1 cellular context compared by ENCODE assay signal in the genomic region with DNA sequence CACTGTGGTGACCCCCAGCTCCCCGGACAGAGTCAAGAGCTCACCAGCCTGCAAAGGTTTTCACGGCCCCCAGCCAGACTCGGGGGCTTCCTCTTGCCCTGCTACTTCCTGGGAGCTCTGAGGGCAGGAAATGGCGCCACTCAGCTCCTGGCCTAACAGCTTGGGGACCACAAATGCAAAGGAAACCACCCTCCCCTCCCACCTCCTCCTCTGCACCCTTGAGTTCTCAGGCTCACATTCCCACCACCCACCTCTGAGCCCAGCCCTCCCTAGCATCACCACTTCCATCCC.
TF ChIP-seq lines count a peak whose summit lies in the region.

No MANE protein-coding gene starts in this region.

TF ChIP-seq in K562, 482 proteins besides CTCF, POLR2A, EP300 and RAD21 (continued from another document):
- TF ChIP-seq, protein P1, sequence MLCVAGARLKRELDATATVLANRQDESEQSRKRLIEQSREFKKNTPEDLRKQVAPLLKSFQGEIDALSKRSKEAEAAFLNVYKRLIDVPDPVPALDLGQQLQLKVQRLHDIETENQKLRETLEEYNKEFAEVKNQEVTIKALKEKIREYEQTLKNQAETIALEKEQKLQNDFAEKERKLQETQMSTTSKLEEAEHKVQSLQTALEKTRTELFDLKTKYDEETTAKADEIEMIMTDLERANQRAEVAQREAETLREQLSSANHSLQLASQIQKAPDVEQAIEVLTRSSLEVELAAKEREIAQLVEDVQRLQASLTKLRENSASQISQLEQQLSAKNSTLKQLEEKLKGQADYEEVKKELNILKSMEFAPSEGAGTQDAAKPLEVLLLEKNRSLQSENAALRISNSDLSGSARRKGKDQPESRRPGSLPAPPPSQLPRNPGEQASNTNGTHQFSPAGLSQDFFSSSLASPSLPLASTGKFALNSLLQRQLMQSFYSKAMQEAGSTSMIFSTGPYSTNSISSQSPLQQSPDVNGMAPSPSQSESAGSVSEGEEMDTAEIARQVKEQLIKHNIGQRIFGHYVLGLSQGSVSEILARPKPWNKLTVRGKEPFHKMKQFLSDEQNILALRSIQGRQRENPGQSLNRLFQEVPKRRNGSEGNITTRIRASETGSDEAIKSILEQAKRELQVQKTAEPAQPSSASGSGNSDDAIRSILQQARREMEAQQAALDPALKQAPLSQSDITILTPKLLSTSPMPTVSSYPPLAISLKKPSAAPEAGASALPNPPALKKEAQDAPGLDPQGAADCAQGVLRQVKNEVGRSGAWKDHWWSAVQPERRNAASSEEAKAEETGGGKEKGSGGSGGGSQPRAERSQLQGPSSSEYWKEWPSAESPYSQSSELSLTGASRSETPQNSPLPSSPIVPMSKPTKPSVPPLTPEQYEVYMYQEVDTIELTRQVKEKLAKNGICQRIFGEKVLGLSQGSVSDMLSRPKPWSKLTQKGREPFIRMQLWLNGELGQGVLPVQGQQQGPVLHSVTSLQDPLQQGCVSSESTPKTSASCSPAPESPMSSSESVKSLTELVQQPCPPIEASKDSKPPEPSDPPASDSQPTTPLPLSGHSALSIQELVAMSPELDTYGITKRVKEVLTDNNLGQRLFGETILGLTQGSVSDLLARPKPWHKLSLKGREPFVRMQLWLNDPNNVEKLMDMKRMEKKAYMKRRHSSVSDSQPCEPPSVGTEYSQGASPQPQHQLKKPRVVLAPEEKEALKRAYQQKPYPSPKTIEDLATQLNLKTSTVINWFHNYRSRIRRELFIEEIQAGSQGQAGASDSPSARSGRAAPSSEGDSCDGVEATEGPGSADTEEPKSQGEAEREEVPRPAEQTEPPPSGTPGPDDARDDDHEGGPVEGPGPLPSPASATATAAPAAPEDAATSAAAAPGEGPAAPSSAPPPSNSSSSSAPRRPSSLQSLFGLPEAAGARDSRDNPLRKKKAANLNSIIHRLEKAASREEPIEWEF (CRISPR knock-in tag; IDR thresholded peaks at IDR 0.05), result no peak
- TF ChIP-seq CBFA2T2 (conservative IDR thresholded peaks at IDR 0.05) (no peak), GABPB1 (CRISPR knock-in tag; IDR thresholded peaks at IDR 0.05) (0 out of 2 replicates have a peak, but pooled peaks have one; percentile 22), CBFB (CRISPR knock-in tag; IDR thresholded peaks at IDR 0.05) (no peak), OTX1 (CRISPR knock-in tag; IDR thresholded peaks at IDR 0.05) (0 out of 2 replicates have a peak, but pooled peaks have one; percentile 8), ZBTB26 (CRISPR knock-in tag; IDR thresholded peaks at IDR 0.05) (peak; percentile 27; the same call in 1 of the 2 replicates), ZBTB9 (CRISPR knock-in tag; IDR thresholded peaks at IDR 0.05) (0 out of 2 replicates have a peak, but pooled peaks have one; percentile 34), ZKSCAN8 (CRISPR knock-in tag; IDR thresholded peaks at IDR 0.05) (no peak), NFATC3 (IDR thresholded peaks at IDR 0.05) (no peak), ZNF318 (IDR thresholded peaks at IDR 0.05; ENCODE audit: borderline replicate concordance in 1 of 2, low read depth in 1 of 2) (no peak), ZFP36 (IDR thresholded peaks at IDR 0.05; ENCODE audit: low read depth, low read length, partially characterized antibody) (no peak), ZKSCAN1 (IDR thresholded peaks at IDR 0.05; ENCODE audit: low read depth, low read length) (no peak), RHOXF2B (CRISPR knock-in tag; conservative IDR thresholded peaks at IDR 0.05) (no peak)
- TF ChIP-seq, protein P2, sequence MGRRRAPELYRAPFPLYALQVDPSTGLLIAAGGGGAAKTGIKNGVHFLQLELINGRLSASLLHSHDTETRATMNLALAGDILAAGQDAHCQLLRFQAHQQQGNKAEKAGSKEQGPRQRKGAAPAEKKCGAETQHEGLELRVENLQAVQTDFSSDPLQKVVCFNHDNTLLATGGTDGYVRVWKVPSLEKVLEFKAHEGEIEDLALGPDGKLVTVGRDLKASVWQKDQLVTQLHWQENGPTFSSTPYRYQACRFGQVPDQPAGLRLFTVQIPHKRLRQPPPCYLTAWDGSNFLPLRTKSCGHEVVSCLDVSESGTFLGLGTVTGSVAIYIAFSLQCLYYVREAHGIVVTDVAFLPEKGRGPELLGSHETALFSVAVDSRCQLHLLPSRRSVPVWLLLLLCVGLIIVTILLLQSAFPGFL (CRISPR knock-in tag; IDR thresholded peaks at IDR 0.05), result no peak
- TF ChIP-seq, protein P3, sequence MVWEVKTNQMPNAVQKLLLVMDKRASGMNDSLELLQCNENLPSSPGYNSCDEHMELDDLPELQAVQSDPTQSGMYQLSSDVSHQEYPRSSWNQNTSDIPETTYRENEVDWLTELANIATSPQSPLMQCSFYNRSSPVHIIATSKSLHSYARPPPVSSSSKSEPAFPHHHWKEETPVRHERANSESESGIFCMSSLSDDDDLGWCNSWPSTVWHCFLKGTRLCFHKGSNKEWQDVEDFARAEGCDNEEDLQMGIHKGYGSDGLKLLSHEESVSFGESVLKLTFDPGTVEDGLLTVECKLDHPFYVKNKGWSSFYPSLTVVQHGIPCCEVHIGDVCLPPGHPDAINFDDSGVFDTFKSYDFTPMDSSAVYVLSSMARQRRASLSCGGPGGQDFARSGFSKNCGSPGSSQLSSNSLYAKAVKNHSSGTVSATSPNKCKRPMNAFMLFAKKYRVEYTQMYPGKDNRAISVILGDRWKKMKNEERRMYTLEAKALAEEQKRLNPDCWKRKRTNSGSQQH (CRISPR knock-in tag; IDR thresholded peaks at IDR 0.05), result peak; percentile 76
- TF ChIP-seq, protein P4, sequence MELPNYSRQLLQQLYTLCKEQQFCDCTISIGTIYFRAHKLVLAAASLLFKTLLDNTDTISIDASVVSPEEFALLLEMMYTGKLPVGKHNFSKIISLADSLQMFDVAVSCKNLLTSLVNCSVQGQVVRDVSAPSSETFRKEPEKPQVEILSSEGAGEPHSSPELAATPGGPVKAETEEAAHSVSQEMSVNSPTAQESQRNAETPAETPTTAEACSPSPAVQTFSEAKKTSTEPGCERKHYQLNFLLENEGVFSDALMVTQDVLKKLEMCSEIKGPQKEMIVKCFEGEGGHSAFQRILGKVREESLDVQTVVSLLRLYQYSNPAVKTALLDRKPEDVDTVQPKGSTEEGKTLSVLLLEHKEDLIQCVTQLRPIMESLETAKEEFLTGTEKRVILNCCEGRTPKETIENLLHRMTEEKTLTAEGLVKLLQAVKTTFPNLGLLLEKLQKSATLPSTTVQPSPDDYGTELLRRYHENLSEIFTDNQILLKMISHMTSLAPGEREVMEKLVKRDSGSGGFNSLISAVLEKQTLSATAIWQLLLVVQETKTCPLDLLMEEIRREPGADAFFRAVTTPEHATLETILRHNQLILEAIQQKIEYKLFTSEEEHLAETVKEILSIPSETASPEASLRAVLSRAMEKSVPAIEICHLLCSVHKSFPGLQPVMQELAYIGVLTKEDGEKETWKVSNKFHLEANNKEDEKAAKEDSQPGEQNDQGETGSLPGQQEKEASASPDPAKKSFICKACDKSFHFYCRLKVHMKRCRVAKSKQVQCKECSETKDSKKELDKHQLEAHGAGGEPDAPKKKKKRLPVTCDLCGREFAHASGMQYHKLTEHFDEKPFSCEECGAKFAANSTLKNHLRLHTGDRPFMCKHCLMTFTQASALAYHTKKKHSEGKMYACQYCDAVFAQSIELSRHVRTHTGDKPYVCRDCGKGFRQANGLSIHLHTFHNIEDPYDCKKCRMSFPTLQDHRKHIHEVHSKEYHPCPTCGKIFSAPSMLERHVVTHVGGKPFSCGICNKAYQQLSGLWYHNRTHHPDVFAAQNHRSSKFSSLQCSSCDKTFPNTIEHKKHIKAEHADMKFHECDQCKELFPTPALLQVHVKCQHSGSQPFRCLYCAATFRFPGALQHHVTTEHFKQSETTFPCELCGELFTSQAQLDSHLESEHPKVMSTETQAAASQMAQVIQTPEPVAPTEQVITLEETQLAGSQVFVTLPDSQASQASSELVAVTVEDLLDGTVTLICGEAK (IDR thresholded peaks at IDR 0.05), result no peak
- TF ChIP-seq, protein P4 (CRISPR knock-in tag; IDR thresholded peaks at IDR 0.05), result no peak
TF ChIP-seq in K562: peak in this region for 20.
